In genomic region chr11:72722050-72722748, GRCh38 we compare ENCODE assay signal across 8 cellular contexts. TPM values are rescaled to one million over a fixed set of nuclear protein-coding genes. Genes with fewer than 3 reads are reported as not detected.
DNase-seq lines count a peak whose midpoint lies in the region; ATAC-seq, FAIRE-seq and TF ChIP-seq lines count a peak whose summit lies in the region.

No MANE protein-coding gene starts in this region.

- H3K4me2 ChIP-seq in HepG2 (ENCODE audit: low read depth, low read length) = no peak overlapping the region

- 96% methylated on average over 8 of the region's 10 CpGs for WGBS in HepG2 (ENCODE audit: low lambda C conversion rate)

- no peaks in the 10 kb centered on the region for H3K27me3 ChIP-seq in HepG2 (ENCODE audit: control insufficient read depth in 1 of 2, insufficient read depth in 2 of 2, low read length in 2 of 2)

- H3K79me2 ChIP-seq in HepG2 (ENCODE audit: insufficient read depth, low read length) = peaks cover 45% of the 10 kb centered on the region

- H4K20me1 ChIP-seq in HepG2 (ENCODE audit: insufficient read depth, low read length) = peaks cover 18% of the 10 kb centered on the region; the same call in 1 of the 2 replicates

- no peak for TF ChIP-seq CTCF in HepG2 (CRISPR knock-in tag; IDR thresholded peaks at IDR 0.05)

- no peak overlapping the region for H3K9ac ChIP-seq in HepG2 (ENCODE audit: insufficient read depth, low read depth, low read length)

- DNase-seq in AG20443 (ENCODE audit: low spot score) = peak; percentile 95
- DNase-seq in NCI-H446 (lab: John Stamatoyannopoulos, UW) = peak; percentile 38 to 74
- peak; percentile 67 to 72 for DNase-seq in activated CD4-positive, alpha-beta T cell treated with anti-CD3 and anti-CD28 coated beads for 24 hours (ENCODE audit: low read depth in 2 of 2)
- DNase-seq in cerebellum (ENCODE audit: low spot score) = peak; percentile 98
- no peak for DNase-seq in HepG2 (ENCODE audit: low spot score)
- DNase-seq in stimulated activated CD4-positive, alpha-beta T cell treated with anti-CD3 and anti-CD28 coated beads, Interleukin-2, amount 100 ng/mL, for 24 hours = peak; percentile 82 to 85

- no peak for TF ChIP-seq RAD21 in HepG2 (CRISPR knock-in tag; IDR thresholded peaks at IDR 0.05)

- no peaks in the 10 kb centered on the region for H3K4me1 ChIP-seq in HepG2 (ENCODE audit: insufficient read depth, low read length)

- H3K4me3 ChIP-seq in HepG2 (replicated peaks in 1 of 3; ENCODE audit: insufficient read depth in 1 of 3, low read depth in 2 of 3, low read length in 3 of 3) = no peak overlapping the region

- in situ Hi-C loops in HepG2 (cut with HindIII; ENCODE audit: extremely low pct_ligation_motif_present, low pct_unique_long_range_greater_than_20kb) = no loop called here

- ATAC-seq in GM19023 (IDR thresholded peaks at IDR 0.05; ENCODE audit: unreplicated experiment) (peak; percentile 84), HG03175 (IDR thresholded peaks at IDR 0.05; ENCODE audit: unreplicated experiment) (peak; percentile 78), HepG2 (peak; percentile 38)

- TF ChIP-seq EP300 in HepG2 (IDR thresholded peaks at IDR 0.05; ENCODE audit: low read depth in 2 of 2, low read length in 2 of 2) (no peak), HepG2 (CRISPR knock-in tag; IDR thresholded peaks at IDR 0.05; ENCODE audit: borderline replicate concordance) (no peak)

- POLR2A ChIA-PET in HepG2 (lab: Yijun Ruan, JAX) = no interaction called here

- no peaks in the 10 kb centered on the region for H3K9me3 ChIP-seq in HepG2 (ENCODE audit: low read length)

- no peak overlapping the region for H3K27ac ChIP-seq in HepG2 (ENCODE audit: extremely low read length, insufficient read depth, low read length)

- CTCF ChIA-PET in HepG2 (lab: Yijun Ruan, JAX; ENCODE audit: low intra/inter-chr PET ratio, low total read pairs) = no interaction called here

- FAIRE-seq in HepG2 (lab: Jason Lieb, UNC) = no peak

- H3K36me3 ChIP-seq in HepG2 (replicated peaks in 1 of 2; ENCODE audit: control insufficient read depth in 1 of 2, insufficient read depth in 2 of 2, low read length in 2 of 2) = peaks cover 45 to 86% of the 10 kb centered on the region in 2 experiments; a peak in 4 of 5 replicates

- intact Hi-C loops in HepG2 (cut with micrococcal nuclease; ENCODE audit: unreplicated experiment) = no loop called here

- H2AFZ ChIP-seq in HepG2 (ENCODE audit: low read length) = no peak overlapping the region

- no peak for TF ChIP-seq POLR2A in HepG2 (IDR thresholded peaks at IDR 0.05; ENCODE audit: insufficient read depth in 1 of 2, low read depth in 2 of 2, low read length in 2 of 2)

- BruUV-seq in HepG2 (replicated peaks; lab: Mats Ljungman, UMichigan) = no TSS peak

TF ChIP-seq in HepG2, 621 proteins besides CTCF, POLR2A, EP300 and RAD21 (continues in another document):
- TF ChIP-seq CREM (IDR thresholded peaks at IDR 0.05) = peak; percentile 60; the same call in 1 of the 2 replicates
- TF ChIP-seq CREM (CRISPR knock-in tag; IDR thresholded peaks at IDR 0.05) = no peak
- peak; percentile 100 for TF ChIP-seq RFX5 (IDR thresholded peaks at IDR 0.05; ENCODE audit: low read depth, low read length)
- peak; percentile 67 for TF ChIP-seq NFYC (CRISPR knock-in tag; IDR thresholded peaks at IDR 0.05)
- TF ChIP-seq NFYB (CRISPR knock-in tag; IDR thresholded peaks at IDR 0.05) = peak; percentile 70

RNA-seq across cellular contexts. Expression of gene ARAP1, which starts 30.0 kb away (rescaled TPM):
- 23.0 TPM for total RNA-seq in cerebellum
- total RNA-seq in HepG2 (2016; rRNA removed; fragmentation: Illumina TruSeq; extraction: Trizol) = 55.2 and 55.5 TPM in 2 replicates
- total RNA-seq in HepG2 (2016; cell fraction: cytosol; rRNA removed; fragmentation: Illumina TruSeq; extraction: Trizol; ENCODE audit: low read depth) = 21.9 TPM in 2 replicates
- total RNA-seq in HepG2 (2016; cell fraction: insoluble cytoplasmic fraction; rRNA removed; fragmentation: Illumina TruSeq; extraction: Trizol) = 49.1 and 52.3 TPM in 2 replicates
- 15.6 and 18.1 TPM in 2 replicates for total RNA-seq in HepG2 (2016; cell fraction: membrane; rRNA removed; fragmentation: Illumina TruSeq; extraction: Trizol)
- 76.5 and 77.3 TPM in 2 replicates for total RNA-seq in HepG2 (2016; cell fraction: nucleus; rRNA removed; fragmentation: Illumina TruSeq; extraction: Trizol)
- 43.2 and 64.0 TPM in 2 replicates for polyA plus RNA-seq in HepG2 (2011; rRNA removed)
- 27.5 and 37.2 TPM in 2 replicates for polyA plus RNA-seq in HepG2 (2011; cell fraction: cytosol; rRNA removed)
- 341 and 362 TPM in 2 replicates for polyA plus RNA-seq in HepG2 (2011; cell fraction: nucleus; rRNA removed)
- 33.2 and 39.7 TPM in 2 replicates for polyA plus RNA-seq in HepG2 (2012)
- 2.2 and 3.2 TPM in 2 replicates for polyA plus RNA-seq in HepG2 (2016; cell fraction: cytosol; fragmentation: Illumina TruSeq; extraction: Trizol; ENCODE audit: low read depth)
- polyA plus RNA-seq in HepG2 (2016; cell fraction: insoluble cytoplasmic fraction; fragmentation: Illumina TruSeq; extraction: Trizol; ENCODE audit: low read depth) = 40.0 and 49.8 TPM in 2 replicates
- polyA plus RNA-seq in HepG2 (2016; cell fraction: membrane; fragmentation: Illumina TruSeq; extraction: Trizol; ENCODE audit: low read depth) = 5.5 and 6.6 TPM in 2 replicates
- 163 and 180 TPM in 2 replicates for polyA plus RNA-seq in HepG2 (2016; cell fraction: nucleus; fragmentation: Illumina TruSeq; extraction: Trizol; ENCODE audit: insufficient read depth, low read depth)
- 42.6 and 95.7 TPM in 2 replicates for polyA minus RNA-seq in HepG2 (2011; rRNA and poly(A)+ RNA removed; ENCODE audit: low replicate concordance)
- 32.2 and 38.2 TPM in 2 replicates for polyA minus RNA-seq in HepG2 (2011; cell fraction: cytosol; rRNA and poly(A)+ RNA removed)
- polyA minus RNA-seq in HepG2 (2011; cell fraction: nucleus; rRNA and poly(A)+ RNA removed) = 73.1 and 90.3 TPM in 2 replicates

RNA-seq across cellular contexts. Expression of gene PDE2A, which starts 48.0 kb away (rescaled TPM):
- total RNA-seq in cerebellum (8.4 TPM), HepG2 (2016; rRNA removed; fragmentation: Illumina TruSeq; extraction: Trizol) (not detected in 2 replicates)
- total RNA-seq in HepG2 (2016; cell fraction: cytosol; rRNA removed; fragmentation: Illumina TruSeq; extraction: Trizol; ENCODE audit: low read depth) = not detected in 2 replicates
- 0.19 TPM in 1 of 2 replicates, not detected in the other for total RNA-seq in HepG2 (2016; cell fraction: insoluble cytoplasmic fraction; rRNA removed; fragmentation: Illumina TruSeq; extraction: Trizol)
- not detected in 2 replicates for total RNA-seq in HepG2 (2016; cell fraction: membrane; rRNA removed; fragmentation: Illumina TruSeq; extraction: Trizol)
- total RNA-seq in HepG2 (2016; cell fraction: nucleus; rRNA removed; fragmentation: Illumina TruSeq; extraction: Trizol) = 0.81 TPM in 1 of 2 replicates, not detected in the other
- polyA plus RNA-seq in HepG2 (2011; rRNA removed) = 2.8 and 3.1 TPM in 2 replicates
- 0.74 and 0.82 TPM in 2 replicates for polyA plus RNA-seq in HepG2 (2011; cell fraction: cytosol; rRNA removed)
- polyA plus RNA-seq in HepG2 (2011; cell fraction: nucleus; rRNA removed) = 12.4 and 12.9 TPM in 2 replicates
- 1.1 and 1.3 TPM in 2 replicates for polyA plus RNA-seq in HepG2 (2012)
- polyA plus RNA-seq in HepG2 (2016; cell fraction: cytosol; fragmentation: Illumina TruSeq; extraction: Trizol; ENCODE audit: low read depth) = not detected in 2 replicates
- not detected in 2 replicates for polyA plus RNA-seq in HepG2 (2016; cell fraction: insoluble cytoplasmic fraction; fragmentation: Illumina TruSeq; extraction: Trizol; ENCODE audit: low read depth)
- not detected in 2 replicates for polyA plus RNA-seq in HepG2 (2016; cell fraction: membrane; fragmentation: Illumina TruSeq; extraction: Trizol; ENCODE audit: low read depth)
- polyA plus RNA-seq in HepG2 (2016; cell fraction: nucleus; fragmentation: Illumina TruSeq; extraction: Trizol; ENCODE audit: insufficient read depth, low read depth) = not detected in 2 replicates
- 1.6 and 410 TPM in 2 replicates for polyA minus RNA-seq in HepG2 (2011; rRNA and poly(A)+ RNA removed; ENCODE audit: low replicate concordance)
- polyA minus RNA-seq in HepG2 (2011; cell fraction: cytosol; rRNA and poly(A)+ RNA removed) = 0.62 and 1.1 TPM in 2 replicates
- polyA minus RNA-seq in HepG2 (2011; cell fraction: nucleus; rRNA and poly(A)+ RNA removed) = 2.2 and 3.6 TPM in 2 replicates
